ENCODE assay signal across 10 cellular contexts in the genomic region with DNA sequence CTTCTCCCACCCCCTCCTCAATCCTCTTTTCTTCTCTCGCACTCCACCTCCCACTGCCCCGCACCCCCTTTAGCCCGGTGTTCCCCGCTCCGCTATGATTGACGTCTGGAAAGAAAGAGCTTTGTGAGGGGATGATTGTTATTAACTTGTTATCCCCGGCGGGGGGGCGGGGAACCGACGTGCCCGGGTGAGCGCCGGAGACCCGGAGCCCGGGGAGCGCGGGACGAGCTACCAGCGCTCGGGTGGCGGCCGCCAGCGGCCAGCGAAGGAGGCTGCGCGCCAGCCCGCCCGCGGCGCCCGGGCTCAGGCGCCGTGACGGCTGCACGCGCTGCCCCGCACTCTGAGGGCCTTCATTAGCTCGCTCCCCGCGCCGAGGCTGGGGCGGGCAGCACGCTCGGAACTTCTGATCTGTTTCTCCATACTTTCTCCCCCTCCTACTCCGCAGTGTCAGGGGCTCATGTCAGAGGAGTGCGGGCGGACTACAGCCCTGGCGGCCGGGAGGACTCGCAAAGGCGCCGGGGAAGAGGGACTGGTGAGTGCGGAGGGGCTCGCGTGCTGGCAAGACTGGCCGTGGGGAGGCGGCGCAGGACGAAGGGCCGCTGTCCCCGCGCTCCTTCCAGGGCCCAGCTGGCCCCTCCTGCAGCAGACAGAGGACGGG. TPM values are rescaled to one million over a fixed set of nuclear protein-coding genes. Genes with fewer than 3 reads are reported as not detected.
DNase-seq lines count a peak whose midpoint lies in the region; ATAC-seq and TF ChIP-seq lines count a peak whose summit lies in the region.
"Had no signal": no experiment of that assay in that cellular context is flagged by ENCODE, and none has a peak within 500 bp of the region (broad histone marks: within the 10 kb centered on the region; RNA-seq: fewer than 3 reads in every experiment).

No MANE protein-coding gene starts in this region.

- peak overlapping the region in 5 of 8 donors; percentile 62 to 85 (median 79) for H3K4me3 Mint-ChIP-seq in naive B cell
- no peak overlapping the region for H3K4me3 Mint-ChIP-seq in effector memory CD8-positive, alpha-beta T cell

- no peak overlapping the region for H3K27ac ChIP-seq in coronary artery

- TF ChIP-seq CTCF in coronary artery (IDR thresholded peaks at IDR 0.05) = no peak

- peaks cover 68 to 81% (median 70%) of the 10 kb centered on the region in 3 donors for H3K27me3 Mint-ChIP-seq in naive B cell
- H3K27me3 Mint-ChIP-seq in effector memory CD8-positive, alpha-beta T cell = peaks cover 52 to 67% of the 10 kb centered on the region in 2 donors

- peaks cover 0 to 12% of the 10 kb centered on the region in 2 donors for H3K36me3 Mint-ChIP-seq in naive B cell
- no peaks in the 10 kb centered on the region for H3K36me3 Mint-ChIP-seq in effector memory CD8-positive, alpha-beta T cell (ENCODE audit: insufficient read depth)

- peaks cover 11 to 20% (median 15%) of the 10 kb centered on the region in 3 donors for H3K4me1 Mint-ChIP-seq in naive B cell
- no peaks in the 10 kb centered on the region for H3K4me1 Mint-ChIP-seq in effector memory CD8-positive, alpha-beta T cell (ENCODE audit: low read depth in 2 of 2)

- DNase-seq in COR-L47 (lab: John Stamatoyannopoulos, UW) (peak; percentile 92), NCI-H1092 (lab: John Stamatoyannopoulos, UW) (peak; percentile 27), coronary artery (ENCODE audit: low spot score) (no peak), naive B cell (no peak), UCSD-AML1 (lab: John Stamatoyannopoulos, UW; ENCODE audit: unreplicated experiment) (no peak)
- no peak for DNase-seq in stimulated activated CD4-positive, alpha-beta T cell treated with anti-CD3 and anti-CD28 coated beads, Interleukin-12 subunit alpha, Interleukin-12 subunit beta, amount 100 ng/mL, for 4 hours
- DNase-seq in activated CD4-positive, alpha-beta T cell treated with anti-CD3 and anti-CD28 coated beads for 1 hour = no peak
- DNase-seq in effector memory CD8-positive, alpha-beta T cell = no peak
- DNase-seq: NCI-H187 had no signal

- H3K4me3 ChIP-seq in coronary artery = peak overlapping the region; percentile 68

- no peak overlapping the region for H3K27ac Mint-ChIP-seq in naive B cell
- H3K27ac Mint-ChIP-seq in effector memory CD8-positive, alpha-beta T cell = no peak overlapping the region

- no peak for ATAC-seq in naive B cell (ENCODE audit: low read depth in 2 of 2)
- ATAC-seq in effector memory CD8-positive, alpha-beta T cell (replicated peaks) = no peak
- ATAC-seq: activated CD4-positive, CD25-positive, alpha-beta regulatory T cell treated with anti-CD3 and anti-CD28 coated beads, Interleukin-2, amount 50 U/mL, for 24 hours had no signal

- peaks cover 3 to 20% (median 5%) of the 10 kb centered on the region in 7 donors for H3K9me3 Mint-ChIP-seq in naive B cell
- peaks cover 0 to 12% of the 10 kb centered on the region in 2 donors for H3K9me3 Mint-ChIP-seq in effector memory CD8-positive, alpha-beta T cell

RNA-seq across cellular contexts. Expression of a gene that starts 2.1 kb away (rescaled TPM):
- not detected for polyA plus RNA-seq in naive B cell (ENCODE audit: low read depth in 6 of 6)

Comparison
In these comparisons a context has a peak if more than half of its experiments do, and no peak if none do; other contexts are left out.
1. DNase-seq: peak in COR-L47 (single experiment) and NCI-H1092 (single experiment); none in coronary artery (single experiment), naive B cell (single experiment), stimulated activated CD4-positive, alpha-beta T cell treated with anti-CD3 and anti-CD28 coated beads, Interleukin-12 subunit alpha, Interleukin-12 subunit beta, amount 100 ng/mL, for 4 hours (single experiment), activated CD4-positive, alpha-beta T cell treated with anti-CD3 and anti-CD28 coated beads for 1 hour (single experiment), UCSD-AML1 (single experiment) and effector memory CD8-positive, alpha-beta T cell (0 of 3).
2. H3K4me3 Mint-ChIP-seq: peak in naive B cell (5 of 8); none in effector memory CD8-positive, alpha-beta T cell (0 of 2).